ENCODE assay signal across 9 cellular contexts in genomic region chr18:54357660-54358494, GRCh38. TPM values are rescaled to one million over a fixed set of nuclear protein-coding genes. Genes with fewer than 3 reads are reported as not detected.
DNase-seq lines count a peak whose midpoint lies in the region; ATAC-seq, FAIRE-seq and TF ChIP-seq lines count a peak whose summit lies in the region.
"Had no signal": no experiment of that assay in that cellular context is flagged by ENCODE, and none has a peak within 500 bp of the region (broad histone marks: within the 10 kb centered on the region; RNA-seq: fewer than 3 reads in every experiment).

C18orf54 (plus strand) TSS chr18:54357906; CDS start chr18:54360573, 2,667 bp downstream.
STARD6 (minus strand) TSS chr18:54357858; CDS start chr18:54354573, 3,285 bp downstream.

- TF ChIP-seq CTCF in AG09309 (IDR thresholded peaks at IDR 0.05; ENCODE audit: control insufficient read depth, insufficient read depth, low read depth, low read length, missing control alignments) (peak; percentile 24), WERI-Rb-1 (IDR thresholded peaks at IDR 0.05; ENCODE audit: low read depth, low read length) (peak; percentile 90), bronchial epithelial cell (IDR thresholded peaks at IDR 0.05; ENCODE audit: insufficient read depth, low read length, severe bottlenecking) (peak; percentile 46)

- peak within 1 kb of the TSS; percentile 85 for H3K27ac ChIP-seq in WERI-Rb-1

- FAIRE-seq in bronchial epithelial cell (lab: Jason Lieb, UNC): no peak
- FAIRE-seq: TTC549 had no signal

- H3K9me3 ChIP-seq in WERI-Rb-1 (ENCODE audit: severe bottlenecking): no peaks in the 10 kb centered on the region

- H3K27me3 ChIP-seq in WERI-Rb-1 (ENCODE audit: insufficient read depth, low read depth, severe bottlenecking) (no peaks in the 10 kb centered on the region), bronchial epithelial cell (ENCODE audit: control insufficient read depth, insufficient read depth, low read length) (no peaks in the 10 kb centered on the region)

- H3K4me3 ChIP-seq in AG09309 (ENCODE audit: control insufficient read depth, low read depth, low read length): peak within 1 kb of the TSS; percentile 87
- H3K4me3 ChIP-seq in WERI-Rb-1 (ENCODE audit: low read depth, low read length): peak within 1 kb of the TSS; percentile 83
- peak within 1 kb of the TSS; percentile 69 for H3K4me3 ChIP-seq in bronchial epithelial cell (ENCODE audit: low read depth, low read length)

- peaks cover 4% of the 10 kb centered on the region for H3K36me3 ChIP-seq in WERI-Rb-1
- no peaks in the 10 kb centered on the region for H3K36me3 ChIP-seq in bronchial epithelial cell (ENCODE audit: control insufficient read depth, insufficient read depth, low read length)

- peak; percentile 93 for ATAC-seq in GM18907 (IDR thresholded peaks at IDR 0.05; ENCODE audit: unreplicated experiment)
- peak; percentile 90 for ATAC-seq in HG03139 (IDR thresholded peaks at IDR 0.05; ENCODE audit: unreplicated experiment)

- DNase-seq in AG09309 (ENCODE audit: low read depth): peak; percentile 42
- peak; percentile 89 for DNase-seq in NCI-H2196 (lab: John Stamatoyannopoulos, UW; ENCODE audit: unreplicated experiment)
- DNase-seq in WERI-Rb-1: peak; percentile 95
- peak; percentile 81 for DNase-seq in bronchial epithelial cell (ENCODE audit: low read depth)
- DNase-seq in iris pigment epithelial cell (ENCODE audit: low read depth): peak; percentile 89
- DNase-seq in stimulated activated CD4-positive, alpha-beta T cell treated with anti-CD3 and anti-CD28 coated beads, Interleukin-12 subunit alpha, Interleukin-12 subunit beta, amount 100 ng/mL, for 24 hours (ENCODE audit: low read depth in 2 of 2): peak; percentile 77 to 79

RNA-seq across cellular contexts. Expression of gene C18orf54, which starts in this region (rescaled TPM):
- total RNA-seq in bronchial epithelial cell: 1.1 and 2.0 TPM in 2 replicates

RNA-seq across cellular contexts. Expression of gene STARD6, which starts in this region (rescaled TPM):
- not detected in 2 replicates for total RNA-seq in bronchial epithelial cell

Comparison
In these comparisons a context has a peak if more than half of its experiments do, and no peak if none do; other contexts are left out.
1. Peak in every context shown above with its lines: DNase-seq, ATAC-seq, H3K4me3 ChIP-seq and H3K27ac ChIP-seq.
2. DNase-seq: peak in every context shown above with its lines; median percentile 95 in WERI-Rb-1; 89 in NCI-H2196; 89 in iris pigment epithelial cell; 81 in bronchial epithelial cell; 78 in stimulated activated CD4-positive, alpha-beta T cell treated with anti-CD3 and anti-CD28 coated beads, Interleukin-12 subunit alpha, Interleukin-12 subunit beta, amount 100 ng/mL, for 24 hours; 42 in AG09309.
3. CTCF ChIP-seq: peak in every context shown above with its lines; median percentile 90 in WERI-Rb-1; 46 in bronchial epithelial cell; 24 in AG09309.